ENCODE assay signal across 1 cellular context in the genomic region with DNA sequence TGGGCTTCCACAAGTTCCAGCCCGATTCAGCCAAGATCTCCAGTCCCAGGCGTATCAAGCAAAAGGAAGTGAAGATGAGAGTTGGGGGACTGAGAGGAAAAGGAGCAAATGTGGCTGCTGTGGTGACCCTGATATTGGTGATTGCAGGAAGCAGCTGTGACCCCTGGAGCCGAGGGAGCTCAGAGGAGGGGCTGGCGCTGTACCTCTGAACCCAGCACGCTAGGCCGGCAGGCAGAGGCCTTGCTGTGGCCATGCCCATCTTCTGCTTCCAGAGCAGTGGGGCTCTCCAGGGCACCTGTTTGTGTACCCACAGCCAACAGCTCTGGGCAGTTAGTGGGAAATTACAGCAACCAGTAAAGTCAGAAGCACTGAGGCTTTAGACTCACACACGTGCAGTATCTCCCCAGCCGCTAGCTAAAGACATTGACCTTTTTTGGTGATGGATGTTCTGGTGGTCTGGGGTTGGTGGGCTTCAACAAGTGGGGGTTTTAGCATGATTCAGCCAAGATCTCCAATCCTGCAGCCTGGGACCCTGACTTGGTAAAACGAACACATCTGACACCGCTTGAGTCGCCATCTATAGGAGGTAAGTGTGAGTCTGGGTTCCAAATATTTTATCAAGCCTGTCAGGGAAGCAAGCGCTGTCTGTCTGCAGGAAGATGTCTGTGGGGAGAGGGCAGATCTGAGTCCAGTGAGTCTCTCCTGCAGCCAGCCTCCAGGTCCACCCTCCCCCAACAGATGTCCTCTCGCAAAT.
TF ChIP-seq lines count a peak whose summit lies in the region.

No MANE protein-coding gene starts in this region.

TF ChIP-seq in HepG2, 621 proteins besides CTCF, POLR2A, EP300 and RAD21 (continued from another document):
- TF ChIP-seq SP1 (IDR thresholded peaks at IDR 0.05) (no peak), SP1 (CRISPR knock-in tag; IDR thresholded peaks at IDR 0.05) (no peak), GZF1 (CRISPR knock-in tag; IDR thresholded peaks at IDR 0.05) (no peak), PHF21A (CRISPR knock-in tag; IDR thresholded peaks at IDR 0.05) (no peak), ZBTB39 (CRISPR knock-in tag; IDR thresholded peaks at IDR 0.05) (no peak), PHF20 (CRISPR knock-in tag; IDR thresholded peaks at IDR 0.05) (no peak), PAWR (CRISPR knock-in tag; IDR thresholded peaks at IDR 0.05; ENCODE audit: borderline replicate concordance) (no peak), TCF12 (IDR thresholded peaks at IDR 0.05) (no peak), TCF12 (CRISPR knock-in tag; IDR thresholded peaks at IDR 0.05) (no peak), ZNF570 (CRISPR knock-in tag; IDR thresholded peaks at IDR 0.05; ENCODE audit: borderline replicate concordance) (no peak), ARNTL (CRISPR knock-in tag; IDR thresholded peaks at IDR 0.05) (no peak), ZNF264 (CRISPR knock-in tag; IDR thresholded peaks at IDR 0.05) (no peak), TEF (CRISPR knock-in tag; IDR thresholded peaks at IDR 0.05) (no peak), ZFP1 (CRISPR knock-in tag; IDR thresholded peaks at IDR 0.05) (no peak), ZNF589 (CRISPR knock-in tag; conservative IDR thresholded peaks at IDR 0.05) (no peak), ZNF850 (CRISPR knock-in tag; conservative IDR thresholded peaks at IDR 0.05) (no peak), ZNF549 (CRISPR knock-in tag; IDR thresholded peaks at IDR 0.05) (no peak), KDM5A (IDR thresholded peaks at IDR 0.05; ENCODE audit: borderline replicate concordance, low read length) (no peak), MLLT10 (CRISPR knock-in tag; IDR thresholded peaks at IDR 0.05) (no peak), ZBTB38 (CRISPR knock-in tag; IDR thresholded peaks at IDR 0.05) (peak; percentile 70; the same call in 1 of the 2 replicates), PRPF4 (IDR thresholded peaks at IDR 0.05; ENCODE audit: low read depth, low read length, poor library complexity, severe bottlenecking) (no peak), ZNF546 (CRISPR knock-in tag; conservative IDR thresholded peaks at IDR 0.05) (no peak), SNAPC2 (CRISPR knock-in tag; IDR thresholded peaks at IDR 0.05) (no peak)
- TF ChIP-seq, protein P1, sequence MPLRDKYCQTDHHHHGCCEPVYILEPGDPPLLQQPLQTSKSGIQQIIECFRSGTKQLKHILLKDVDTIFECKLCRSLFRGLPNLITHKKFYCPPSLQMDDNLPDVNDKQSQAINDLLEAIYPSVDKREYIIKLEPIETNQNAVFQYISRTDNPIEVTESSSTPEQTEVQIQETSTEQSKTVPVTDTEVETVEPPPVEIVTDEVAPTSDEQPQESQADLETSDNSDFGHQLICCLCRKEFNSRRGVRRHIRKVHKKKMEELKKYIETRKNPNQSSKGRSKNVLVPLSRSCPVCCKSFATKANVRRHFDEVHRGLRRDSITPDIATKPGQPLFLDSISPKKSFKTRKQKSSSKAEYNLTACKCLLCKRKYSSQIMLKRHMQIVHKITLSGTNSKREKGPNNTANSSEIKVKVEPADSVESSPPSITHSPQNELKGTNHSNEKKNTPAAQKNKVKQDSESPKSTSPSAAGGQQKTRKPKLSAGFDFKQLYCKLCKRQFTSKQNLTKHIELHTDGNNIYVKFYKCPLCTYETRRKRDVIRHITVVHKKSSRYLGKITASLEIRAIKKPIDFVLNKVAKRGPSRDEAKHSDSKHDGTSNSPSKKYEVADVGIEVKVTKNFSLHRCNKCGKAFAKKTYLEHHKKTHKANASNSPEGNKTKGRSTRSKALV (CRISPR knock-in tag; IDR thresholded peaks at IDR 0.05): no peak
- TF ChIP-seq, protein P2, sequence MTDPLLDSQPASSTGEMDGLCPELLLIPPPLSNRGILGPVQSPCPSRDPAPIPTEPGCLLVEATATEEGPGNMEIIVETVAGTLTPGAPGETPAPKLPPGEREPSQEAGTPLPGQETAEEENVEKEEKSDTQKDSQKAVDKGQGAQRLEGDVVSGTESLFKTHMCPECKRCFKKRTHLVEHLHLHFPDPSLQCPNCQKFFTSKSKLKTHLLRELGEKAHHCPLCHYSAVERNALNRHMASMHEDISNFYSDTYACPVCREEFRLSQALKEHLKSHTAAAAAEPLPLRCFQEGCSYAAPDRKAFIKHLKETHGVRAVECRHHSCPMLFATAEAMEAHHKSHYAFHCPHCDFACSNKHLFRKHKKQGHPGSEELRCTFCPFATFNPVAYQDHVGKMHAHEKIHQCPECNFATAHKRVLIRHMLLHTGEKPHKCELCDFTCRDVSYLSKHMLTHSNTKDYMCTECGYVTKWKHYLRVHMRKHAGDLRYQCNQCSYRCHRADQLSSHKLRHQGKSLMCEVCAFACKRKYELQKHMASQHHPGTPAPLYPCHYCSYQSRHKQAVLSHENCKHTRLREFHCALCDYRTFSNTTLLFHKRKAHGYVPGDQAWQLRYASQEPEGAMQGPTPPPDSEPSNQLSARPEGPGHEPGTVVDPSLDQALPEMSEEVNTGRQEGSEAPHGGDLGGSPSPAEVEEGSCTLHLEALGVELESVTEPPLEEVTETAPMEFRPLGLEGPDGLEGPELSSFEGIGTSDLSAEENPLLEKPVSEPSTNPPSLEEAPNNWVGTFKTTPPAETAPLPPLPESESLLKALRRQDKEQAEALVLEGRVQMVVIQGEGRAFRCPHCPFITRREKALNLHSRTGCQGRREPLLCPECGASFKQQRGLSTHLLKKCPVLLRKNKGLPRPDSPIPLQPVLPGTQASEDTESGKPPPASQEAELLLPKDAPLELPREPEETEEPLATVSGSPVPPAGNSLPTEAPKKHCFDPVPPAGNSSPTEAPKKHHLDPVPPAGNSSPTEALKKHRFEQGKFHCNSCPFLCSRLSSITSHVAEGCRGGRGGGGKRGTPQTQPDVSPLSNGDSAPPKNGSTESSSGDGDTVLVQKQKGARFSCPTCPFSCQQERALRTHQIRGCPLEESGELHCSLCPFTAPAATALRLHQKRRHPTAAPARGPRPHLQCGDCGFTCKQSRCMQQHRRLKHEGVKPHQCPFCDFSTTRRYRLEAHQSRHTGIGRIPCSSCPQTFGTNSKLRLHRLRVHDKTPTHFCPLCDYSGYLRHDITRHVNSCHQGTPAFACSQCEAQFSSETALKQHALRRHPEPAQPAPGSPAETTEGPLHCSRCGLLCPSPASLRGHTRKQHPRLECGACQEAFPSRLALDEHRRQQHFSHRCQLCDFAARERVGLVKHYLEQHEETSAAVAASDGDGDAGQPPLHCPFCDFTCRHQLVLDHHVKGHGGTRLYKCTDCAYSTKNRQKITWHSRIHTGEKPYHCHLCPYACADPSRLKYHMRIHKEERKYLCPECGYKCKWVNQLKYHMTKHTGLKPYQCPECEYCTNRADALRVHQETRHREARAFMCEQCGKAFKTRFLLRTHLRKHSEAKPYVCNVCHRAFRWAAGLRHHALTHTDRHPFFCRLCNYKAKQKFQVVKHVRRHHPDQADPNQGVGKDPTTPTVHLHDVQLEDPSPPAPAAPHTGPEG (CRISPR knock-in tag; IDR thresholded peaks at IDR 0.05): no peak
- TF ChIP-seq, protein P3, sequence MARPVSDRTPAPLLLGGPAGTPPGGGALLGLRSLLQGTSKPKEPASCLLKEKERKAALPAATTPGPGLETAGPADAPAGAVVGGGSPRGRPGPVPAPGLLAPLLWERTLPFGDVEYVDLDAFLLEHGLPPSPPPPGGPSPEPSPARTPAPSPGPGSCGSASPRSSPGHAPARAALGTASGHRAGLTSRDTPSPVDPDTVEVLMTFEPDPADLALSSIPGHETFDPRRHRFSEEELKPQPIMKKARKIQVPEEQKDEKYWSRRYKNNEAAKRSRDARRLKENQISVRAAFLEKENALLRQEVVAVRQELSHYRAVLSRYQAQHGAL (CRISPR knock-in tag; IDR thresholded peaks at IDR 0.05; ENCODE audit: not compliant biosample characterization): no peak
